21 cellular contexts compared by ENCODE assay signal in genomic region chr1:161342186-161342585, GRCh38. TPM values are rescaled to one million over a fixed set of nuclear protein-coding genes. Genes with fewer than 3 reads are reported as not detected.
A peak's percentile ranks its signal among the peaks of the same experiment; 100 is the strongest.
DNase-seq lines count a peak whose midpoint lies in the region; ATAC-seq, FAIRE-seq and TF ChIP-seq lines count a peak whose summit lies in the region.
"Had no signal": no experiment of that assay in that cellular context is flagged by ENCODE, and none has a peak within 500 bp of the region (broad histone marks: within the 10 kb centered on the region; RNA-seq: fewer than 3 reads in every experiment).

No MANE protein-coding gene starts in this region.

- H3F3A ChIP-seq in MM.1S (ENCODE audit: insufficient read depth, low read length): no peaks in the 10 kb centered on the region

- H3K9me3 ChIP-seq in MM.1S (replicated peaks; ENCODE audit: insufficient read depth, low read length) (no peaks in the 10 kb centered on the region), Panc1 (ENCODE audit: control insufficient read depth, insufficient read depth, low read depth, low read length) (no peaks in the 10 kb centered on the region)
- H3K9me3 ChIP-seq: A549 had no signal

- no peak overlapping the region for H3K9ac ChIP-seq in MM.1S (ENCODE audit: low read length)

- in situ Hi-C loops in Panc1 (cut with HindIII; ENCODE audit: low pct_unique_long_range_greater_than_20kb, low sequenced_read_pairs): no loop called here

- H3K27ac Mint-ChIP-seq in stimulated activated effector memory CD8-positive, alpha-beta T cell treated with anti-CD3 and anti-CD28 coated beads, Interleukin-12 subunit alpha, Interleukin-12 subunit beta, amount 100 ng/mL, for 72 hours: peak overlapping the region; percentile 27

- H3K36me3 ChIP-seq in MM.1S (replicated peaks; ENCODE audit: insufficient read depth, low read length) (no peaks in the 10 kb centered on the region), Panc1 (ENCODE audit: control insufficient read depth, insufficient read depth, low read length) (peaks cover 8% of the 10 kb centered on the region; the same call in 1 of the 2 replicates)

- peaks cover 10% of the 10 kb centered on the region for H3K79me2 ChIP-seq in MM.1S (ENCODE audit: low read length)

- intact Hi-C loops in Panc1 (cut with micrococcal nuclease; ENCODE audit: unreplicated experiment): no loop called here

- no peak overlapping the region for H3K4me3 Mint-ChIP-seq in stimulated activated effector memory CD8-positive, alpha-beta T cell treated with anti-CD3 and anti-CD28 coated beads, Interleukin-12 subunit alpha, Interleukin-12 subunit beta, amount 100 ng/mL, for 72 hours
- H3K4me3 Mint-ChIP-seq: CD4-positive, alpha-beta memory T cell had no signal

- H3K9me3 Mint-ChIP-seq in stimulated activated effector memory CD8-positive, alpha-beta T cell treated with anti-CD3 and anti-CD28 coated beads, Interleukin-12 subunit alpha, Interleukin-12 subunit beta, amount 100 ng/mL, for 72 hours: no peaks in the 10 kb centered on the region
- H3K9me3 Mint-ChIP-seq: CD4-positive, alpha-beta memory T cell had no signal

- peak; percentile 48 for FAIRE-seq in D721Med (lab: Jason Lieb, UNC)
- FAIRE-seq: A549, G401.6, GM12892, H54 had no signal

- H4K20me1 ChIP-seq in MM.1S (ENCODE audit: insufficient read depth, low read length): no peaks in the 10 kb centered on the region

- POLR2A ChIA-PET in Panc1 (lab: Charles Lee): no interaction called here

- peaks cover 98% of the 10 kb centered on the region for H3K36me3 Mint-ChIP-seq in stimulated activated effector memory CD8-positive, alpha-beta T cell treated with anti-CD3 and anti-CD28 coated beads, Interleukin-12 subunit alpha, Interleukin-12 subunit beta, amount 100 ng/mL, for 72 hours

- ATAC-seq in Panc1: no peak
- ATAC-seq in stimulated activated effector memory CD8-positive, alpha-beta T cell treated with anti-CD3 and anti-CD28 coated beads, Interleukin-12 subunit alpha, Interleukin-12 subunit beta, amount 100 ng/mL, for 72 hours: no peak
- ATAC-seq: A549 had no signal

- H3K27me3 ChIP-seq in MM.1S (replicated peaks; ENCODE audit: insufficient read depth, low read length) (no peaks in the 10 kb centered on the region), Panc1 (ENCODE audit: control insufficient read depth, insufficient read depth, low read length) (no peaks in the 10 kb centered on the region)

- H3K4me1 Mint-ChIP-seq in stimulated activated effector memory CD8-positive, alpha-beta T cell treated with anti-CD3 and anti-CD28 coated beads, Interleukin-12 subunit alpha, Interleukin-12 subunit beta, amount 100 ng/mL, for 72 hours: no peaks in the 10 kb centered on the region

- no peaks in the 10 kb centered on the region for H3K9me2 ChIP-seq in MM.1S (replicated peaks; ENCODE audit: insufficient read depth, low read length)

- TF ChIP-seq CTCF in D721Med (IDR thresholded peaks at IDR 0.05; ENCODE audit: insufficient read depth, missing control alignments): no peak
- TF ChIP-seq CTCF in MM.1S (IDR thresholded peaks at IDR 0.05; ENCODE audit: low read length): no peak
- TF ChIP-seq CTCF in Panc1 (IDR thresholded peaks at IDR 0.05): no peak

- BruUV-seq in Panc1 (replicated peaks; lab: Mats Ljungman, UMichigan): TSS peak; percentile 21

- H2AFZ ChIP-seq in MM.1S (ENCODE audit: low read length): no peak overlapping the region

- CTCF ChIA-PET in Panc1 (lab: Charles Lee): interaction anchor here (0.7 kb wide), 1 partner anchor 28 kb away, joined by 9 read pairs; the partner anchor contains the start of gene SDHC

- H3K4me3 ChIP-seq in MM.1S (ENCODE audit: low read length) (no peak overlapping the region), Panc1 (ENCODE audit: low read depth in 2 of 2, low read length in 2 of 2) (no peak overlapping the region)
- H3K4me3 ChIP-seq: A549 had no signal

- H3K4me1 ChIP-seq in MM.1S (ENCODE audit: low read length): peaks cover 7% of the 10 kb centered on the region; the same call in 1 of the 2 replicates
- no peaks in the 10 kb centered on the region for H3K4me1 ChIP-seq in Panc1 (ENCODE audit: control insufficient read depth, insufficient read depth, low read length)
- H3K4me1 ChIP-seq: A549 had no signal

- DNase-seq in D721Med (ENCODE audit: insufficient read length, low spot score) (no peak), MM.1S (no peak), Panc1 (ENCODE audit: low read depth, low spot score) (no peak), RKO (ENCODE audit: low spot score) (no peak), AG08396 (ENCODE audit: low spot score) (no peak), NCI-H1105 treated with DMSO at 0.1 percent for 48 hours (lab: John Stamatoyannopoulos, UW) (no peak)
- no peak for DNase-seq in stimulated activated effector memory CD8-positive, alpha-beta T cell treated with anti-CD3 and anti-CD28 coated beads, Interleukin-12 subunit alpha, Interleukin-12 subunit beta, amount 100 ng/mL, for 72 hours (ENCODE audit: low spot score in 2 of 2)
- DNase-seq: 8988T; ACHN; Calu3; CD4-positive, alpha-beta memory T cell; COR-L47; DMS153; DND-41; GOT3; HCEC 1CT had no signal

- 0 out of 2 replicates have a peak overlapping the region, but pooled peaks have one; percentile 38 for H3K4me2 ChIP-seq in MM.1S (ENCODE audit: low read depth, low read length)
- H3K4me2 ChIP-seq: A549 had no signal

- H3K27ac ChIP-seq in MM.1S (ENCODE audit: low read length): no peak overlapping the region
- no peak overlapping the region for H3K27ac ChIP-seq in Panc1 (ENCODE audit: low read length)
- H3K27ac ChIP-seq: A549 had no signal

RNA-seq across cellular contexts. Expression of gene CFAP126, which starts 25.5 kb away (rescaled TPM):
- total RNA-seq in Panc1 (2021; ENCODE audit: unreplicated experiment): not detected
- 1.1 TPM for polyA plus RNA-seq in Panc1 (2012; ENCODE audit: insufficient read length)
- total RNA-seq: Calu3; CD4-positive, alpha-beta memory T cell had no signal
- polyA plus RNA-seq: A549; BJ; CD4-positive, alpha-beta memory T cell had no signal

RNA-seq across cellular contexts. Expression of gene SDHC, which starts 28.0 kb away (rescaled TPM):
- 221 TPM for total RNA-seq in Panc1 (2021; ENCODE audit: unreplicated experiment)
- 221 TPM for polyA plus RNA-seq in Panc1 (2012; ENCODE audit: insufficient read length)

RNA-seq across cellular contexts. Expression of gene MPZ, which starts 32.4 kb away (rescaled TPM):
- not detected for total RNA-seq in Panc1 (2021; ENCODE audit: unreplicated experiment)
- polyA plus RNA-seq in Panc1 (2012; ENCODE audit: insufficient read length): not detected
